26 cellular contexts compared by ENCODE assay signal in the genomic region with DNA sequence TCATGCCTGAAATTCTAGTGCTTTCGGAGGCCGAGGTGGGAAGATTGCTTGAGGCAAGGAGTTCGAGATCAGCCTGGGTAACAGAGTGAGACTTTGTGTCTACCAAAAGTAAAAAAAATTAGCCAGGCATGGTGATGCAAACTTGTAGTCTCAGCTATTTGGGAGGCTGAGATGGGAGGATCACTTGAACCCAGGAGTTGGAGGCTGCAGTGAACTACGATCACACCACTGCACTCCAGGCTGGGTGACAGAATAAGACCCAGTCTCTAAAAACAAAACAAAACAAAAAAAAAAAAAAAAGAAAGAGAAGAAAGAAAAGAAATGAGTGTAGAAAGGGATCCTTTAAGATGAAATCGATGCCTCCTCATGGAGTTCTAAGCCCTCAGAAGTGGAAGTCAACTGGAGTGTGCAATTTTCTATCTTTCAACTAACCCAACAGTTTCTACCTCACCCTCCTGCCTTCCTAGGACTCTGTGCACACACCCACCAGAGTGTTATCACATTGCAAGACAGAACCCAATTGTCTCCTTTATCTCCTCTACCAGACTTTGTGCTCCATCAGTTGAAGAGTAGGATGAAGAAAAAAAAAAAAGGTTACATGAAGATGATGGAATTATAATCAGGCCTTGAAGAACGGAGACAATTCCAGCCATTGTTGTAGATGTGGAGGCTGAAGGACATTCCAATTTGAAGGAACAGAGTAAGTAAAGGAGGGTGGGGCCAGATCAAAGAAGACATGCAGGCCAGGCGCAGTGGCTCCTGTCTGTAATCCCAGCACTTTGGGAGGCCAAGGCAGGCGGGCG. TPM values are rescaled to one million over a fixed set of nuclear protein-coding genes. Genes with fewer than 3 reads are reported as not detected.
DNase-seq lines count a peak whose midpoint lies in the region; ATAC-seq, FAIRE-seq and TF ChIP-seq lines count a peak whose summit lies in the region.
"Had no signal": no experiment of that assay in that cellular context is flagged by ENCODE, and none has a peak within 500 bp of the region (broad histone marks: within the 10 kb centered on the region; RNA-seq: fewer than 3 reads in every experiment).

No MANE protein-coding gene starts in this region.

- POLR2A ChIA-PET in HCT116 (lab: Charles Lee) (no interaction called here), K562 (lab: Yijun Ruan, JAX) (no interaction called here)

- H3K9me2 ChIP-seq in HCT116 (ENCODE audit: insufficient read depth): no peaks in the 10 kb centered on the region

- no peak overlapping the region for H3K4me3 ChIP-seq in HCT116 (replicated peaks in 1 of 2; ENCODE audit: low read depth in 1 of 2, low read length in 2 of 2)
- H3K4me3 ChIP-seq in K562: no peak overlapping the region
- H3K4me3 ChIP-seq in SJCRH30: no peak overlapping the region
- H3K4me3 ChIP-seq: A549; BLaER1 treated with 17β-estradiol and CSF1 and Interleukin-3, amounts not matched to agents 10 nM and 100 nM; Peyer's patch had no signal

- H3K4me1 ChIP-seq in HCT116 (ENCODE audit: control insufficient read depth in 1 of 2, insufficient read depth in 2 of 2, low read length in 2 of 2) (peaks cover 11 to 38% of the 10 kb centered on the region in 2 experiments), K562 (replicated peaks in 1 of 2; ENCODE audit: control insufficient read depth in 2 of 2, insufficient read depth in 2 of 2, low read length in 2 of 2) (peaks cover 24 to 43% of the 10 kb centered on the region in 2 experiments; a peak in 4 of 5 replicates), SJCRH30 (peaks cover 14% of the 10 kb centered on the region)
- H3K4me1 ChIP-seq: Peyer's patch had no signal

- CTCF ChIA-PET in HCT116 (lab: Charles Lee): no interaction called here
- CTCF ChIA-PET in K562 (lab: Yijun Ruan, JAX; ENCODE audit: low intra/inter-chr PET ratio): no interaction called here

- H3K27me3 ChIP-seq in HCT116 (ENCODE audit: insufficient read depth, low read length): no peaks in the 10 kb centered on the region
- no peaks in the 10 kb centered on the region for H3K27me3 ChIP-seq in K562 (ENCODE audit: control insufficient read depth in 2 of 2, insufficient read depth in 2 of 2, low read length in 2 of 2)
- no peaks in the 10 kb centered on the region for H3K27me3 ChIP-seq in SJCRH30
- H3K27me3 ChIP-seq: BLaER1 treated with 17β-estradiol and CSF1 and Interleukin-3, amounts not matched to agents 10 nM and 100 nM; Peyer's patch had no signal

- in situ Hi-C loops in SK-MEL-5 (cut with HindIII; ENCODE audit: low pct_unique_long_range_greater_than_20kb, low sequenced_read_pairs) (no loop called here), K562 (cut with MboI) (no loop called here)

- H3K4me2 ChIP-seq in HCT116 (ENCODE audit: low read length) (no peak overlapping the region), K562 (ENCODE audit: insufficient read depth, low read length) (peak overlapping the region; percentile 53)
- H3K4me2 ChIP-seq: A549; BLaER1 treated with 17β-estradiol and CSF1 and Interleukin-3, amounts not matched to agents 10 nM and 100 nM had no signal

- H3K9ac ChIP-seq in HCT116 (ENCODE audit: low read length) (no peak overlapping the region), K562 (ENCODE audit: insufficient read depth in 1 of 2, low read depth in 2 of 2, low read length in 2 of 2) (peak overlapping the region; percentile 26 to 82; a peak in 2 of 4 replicates)
- H3K9ac ChIP-seq: BLaER1 treated with 17β-estradiol and CSF1 and Interleukin-3, amounts not matched to agents 10 nM and 100 nM had no signal

- peak; percentile 92 for FAIRE-seq in K562 (lab: Jason Lieb, UNC)
- FAIRE-seq: A549, GM12891 had no signal

- H3K9me3 ChIP-seq in HCT116 (ENCODE audit: control insufficient read depth in 1 of 2, insufficient read depth in 1 of 2, low read depth in 1 of 2, low read length in 2 of 2) (no peaks in the 10 kb centered on the region), K562 (replicated peaks; ENCODE audit: control insufficient read depth, insufficient read depth, low read depth, low read length) (no peaks in the 10 kb centered on the region), SJCRH30 (replicated peaks) (no peaks in the 10 kb centered on the region)
- H3K9me3 ChIP-seq: A549; BLaER1 treated with 17β-estradiol and CSF1 and Interleukin-3, amounts not matched to agents 10 nM and 100 nM; Peyer's patch had no signal

- no peaks in the 10 kb centered on the region for H3K79me2 ChIP-seq in HCT116 (ENCODE audit: insufficient read depth, low read length)
- no peaks in the 10 kb centered on the region for H3K79me2 ChIP-seq in K562 (ENCODE audit: control insufficient read depth, insufficient read depth, low read length)

- H3K9me1 ChIP-seq in K562 (ENCODE audit: control insufficient read depth, insufficient read depth, low read length): no peaks in the 10 kb centered on the region

- ATAC-seq in HCT116: no peak
- ATAC-seq in K562: peak; percentile 93
- no peak for ATAC-seq in SK-N-SH treated with all-trans-retinoic acid at 6 μM for 48 hours
- ATAC-seq: A549, T-cell had no signal

- H3K36me3 ChIP-seq in HCT116 (ENCODE audit: control insufficient read depth in 1 of 2, insufficient read depth in 2 of 2, low read length in 2 of 2) (no peaks in the 10 kb centered on the region), K562 (ENCODE audit: control insufficient read depth, insufficient read depth, low read length) (no peaks in the 10 kb centered on the region), SJCRH30 (no peaks in the 10 kb centered on the region)
- H3K36me3 ChIP-seq: BLaER1 treated with 17β-estradiol and CSF1 and Interleukin-3, amounts not matched to agents 10 nM and 100 nM; Peyer's patch had no signal

- H2AFZ ChIP-seq in HCT116 (ENCODE audit: low read depth, low read length, poor library complexity, severe bottlenecking) (peak overlapping the region; percentile 84), K562 (ENCODE audit: low read depth, low read length) (peak overlapping the region; percentile 15)

- RAD21 ChIA-PET in HCT116 (lab: Charles Lee; ENCODE audit: low non-redundant PET in 1 of 2, low total read pairs in 2 of 2, uncharacterized antibody in 2 of 2, unreplicated experiment in 2 of 2): no interaction called here

- H4K20me1 ChIP-seq in HCT116 (ENCODE audit: insufficient read depth) (no peaks in the 10 kb centered on the region), K562 (replicated peaks; ENCODE audit: control insufficient read depth, insufficient read depth, low read length) (no peaks in the 10 kb centered on the region)
- H4K20me1 ChIP-seq: BLaER1 treated with 17β-estradiol and CSF1 and Interleukin-3, amounts not matched to agents 10 nM and 100 nM had no signal

- TF ChIP-seq CTCF in HCT116 (IDR thresholded peaks at IDR 0.05 in 2 of 3, conservative IDR thresholded peaks at IDR 0.05 in 1 of 3; ENCODE audit: borderline replicate concordance in 1 of 3, insufficient read depth in 1 of 3, low read depth in 2 of 3, low read length in 2 of 3) (no peak), K562 (IDR thresholded peaks at IDR 0.05 in 2 of 3, conservative IDR thresholded peaks at IDR 0.05 in 1 of 3; ENCODE audit: insufficient read depth in 2 of 3, low read depth in 1 of 3, low read length in 3 of 3) (no peak)

- TF ChIP-seq POLR2A in HCT116 (IDR thresholded peaks at IDR 0.05; ENCODE audit: borderline replicate concordance, extremely low read depth, insufficient read depth, insufficient read length) (no peak), K562 (conservative IDR thresholded peaks at IDR 0.05) (no peak)

- 39% methylated on average over 9 of the region's 9 CpGs for WGBS in K562 (ENCODE audit: insufficient coverage, low coverage, missing lambda C conversion rate)

- no peak overlapping the region for H3K27ac ChIP-seq in HCT116 (ENCODE audit: low read depth, low read length)
- H3K27ac ChIP-seq in K562 (ENCODE audit: extremely low read depth, low read depth, low read length): peak overlapping the region; percentile 3
- no peak overlapping the region for H3K27ac ChIP-seq in SJCRH30
- H3K27ac ChIP-seq: A549; BLaER1 treated with 17β-estradiol and CSF1 and Interleukin-3, amounts not matched to agents 10 nM and 100 nM; HL-60; Peyer's patch had no signal

- TF ChIP-seq RAD21 in HCT116 (IDR thresholded peaks at IDR 0.05; ENCODE audit: low read depth) (no peak), K562 (CRISPR knock-in tag; conservative IDR thresholded peaks at IDR 0.05 in 1 of 2, IDR thresholded peaks at IDR 0.05 in 1 of 2) (no peak)

- intact Hi-C loops in HCT116 (cut with micrococcal nuclease) (no loop called here), K562 (cut with micrococcal nuclease) (loop anchor here (2.0 kb wide), 1 partner anchor 28 kb away; a partner anchor contains a TSS)

- DNase-seq in HCT116 (ENCODE audit: low read depth, low spot score) (no peak), SK-MEL-5 (ENCODE audit: low read depth, low spot score) (peak; percentile 17), K562 (ENCODE audit: extremely low read depth in 1 of 4, low spot score in 3 of 4) (peak; percentile 60 to 93 (median 78)), globus pallidus (ENCODE audit: low spot score) (no peak), foreskin melanocyte (no peak), SJCRH30 (no peak)
- DNase-seq: AML-193; Calu3; CD4-positive, alpha-beta memory T cell; DMS79 treated with DMSO at 0.1 percent for 48 hours; GF-D8; GOT3; HCEC 1CT; Kasumi-1; NCI-H1105; NCI-H2029; NCI-H446 treated with DMSO at 0.1 percent for 48 hours; NCI-H526 treated with DMSO at 0.1 percent for 48 hours; Peyer's patch; SIG-M5; T-cell had no signal

- TF ChIP-seq EP300 in K562 (IDR thresholded peaks at IDR 0.05; ENCODE audit: low read length): peak; percentile 89

- BruUV-seq in HCT116 (replicated peaks; lab: Mats Ljungman, UMichigan): no TSS peak
- BruUV-seq in K562 (replicated peaks; lab: Mats Ljungman, UMichigan): no TSS peak

RNA-seq across cellular contexts. Expression of a gene that starts 26.9 kb away (rescaled TPM):
- total RNA-seq in HCT116 (2021; ENCODE audit: unreplicated experiment) (6.7 TPM), K562 (2014; rRNA removed) (0.32 and 0.98 TPM in 2 replicates), K562 (2014; rRNA removed; fragmentation: Illumina TruSeq; extraction: Trizol) (0.11 and 0.13 TPM in 2 replicates), K562 (2015; rRNA removed; fragmentation: Illumina TruSeq; extraction: Trizol) (0.15 and 0.22 TPM in 2 replicates), K562 (2021) (0.82 and 0.87 TPM in 2 replicates)
- polyA plus RNA-seq in HCT116 (2012): 4.7 and 5.0 TPM in 2 replicates
- 0.53 and 0.61 TPM in 2 replicates for total RNA-seq in SK-MEL-5 (2014; rRNA removed; shearing (Covaris generic))
- polyA plus RNA-seq in SK-MEL-5 (2015; cell fraction: cytosol; rRNA removed): 0.63 and 0.71 TPM in 2 replicates
- 1.2 and 2.2 TPM in 2 replicates for polyA plus RNA-seq in SK-MEL-5 (2015; cell fraction: nucleus; rRNA removed)
- 0.53 and 1.0 TPM in 2 replicates for total RNA-seq in K562 (2011; cell fraction: chromatin; rRNA removed; ENCODE audit: low replicate concordance)
- total RNA-seq in K562 (2011; cell fraction: nucleolus; rRNA removed): 0.67 and 0.79 TPM in 2 replicates
- total RNA-seq in K562 (2011; cell fraction: nucleoplasm; rRNA removed): 0.23 and 0.59 TPM in 2 replicates
- polyA plus RNA-seq in K562 (2011; rRNA removed) (0.09 and 0.13 TPM in 2 replicates), K562 (2014; fragmentation: Illumina TruSeq; extraction: Trizol) (0.13 and 0.17 TPM in 2 replicates), K562 (2014; fragmentation: Nextera tagmentation; extraction: Ambion mirVana) (not detected), K562 (2014; rRNA removed) (0.88 and 1.0 TPM in 2 replicates)
- polyA plus RNA-seq in K562 (2011; cell fraction: cytosol; rRNA removed): 0.15 and 1.4 TPM in 2 replicates
- polyA plus RNA-seq in K562 (2011; cell fraction: nucleus; rRNA removed): 0.34 and 1.7 TPM in 2 replicates
- 0.35 and 0.65 TPM in 2 replicates for polyA plus RNA-seq in K562 (2012)
- polyA minus RNA-seq in K562 (2011; rRNA and poly(A)+ RNA removed): 0.11 TPM in 1 of 2 replicates, not detected in the other
- polyA minus RNA-seq in K562 (2011; cell fraction: cytosol; rRNA and poly(A)+ RNA removed): not detected in 2 replicates
- 0.22 and 0.40 TPM in 2 replicates for polyA minus RNA-seq in K562 (2011; cell fraction: nucleus; rRNA and poly(A)+ RNA removed)
- total RNA-seq in SJCRH30 (2014; rRNA removed; shearing (Covaris generic)): 0.49 and 0.56 TPM in 2 replicates
- polyA plus RNA-seq: CD4-positive, alpha-beta memory T cell had no signal

RNA-seq across cellular contexts. Expression of a gene that starts 28.4 kb away (rescaled TPM):
- total RNA-seq in HCT116 (2021; ENCODE audit: unreplicated experiment): 14.0 TPM
- polyA plus RNA-seq in HCT116 (2012): 7.8 and 9.2 TPM in 2 replicates
- total RNA-seq in SK-MEL-5 (2014; rRNA removed; shearing (Covaris generic)): 16.4 and 18.1 TPM in 2 replicates
- polyA plus RNA-seq in SK-MEL-5 (2015; cell fraction: cytosol; rRNA removed): 21.0 and 28.9 TPM in 2 replicates
- 24.3 and 26.1 TPM in 2 replicates for polyA plus RNA-seq in SK-MEL-5 (2015; cell fraction: nucleus; rRNA removed)
- total RNA-seq in K562 (2011; cell fraction: chromatin; rRNA removed; ENCODE audit: low replicate concordance): 25.6 and 42.2 TPM in 2 replicates
- total RNA-seq in K562 (2011; cell fraction: nucleolus; rRNA removed): 22.7 and 25.7 TPM in 2 replicates
- total RNA-seq in K562 (2011; cell fraction: nucleoplasm; rRNA removed): 28.4 and 39.7 TPM in 2 replicates
- total RNA-seq in K562 (2014; rRNA removed): 11.7 and 20.2 TPM in 2 replicates
- 3.6 and 4.3 TPM in 2 replicates for total RNA-seq in K562 (2014; rRNA removed; fragmentation: Illumina TruSeq; extraction: Trizol)
- total RNA-seq in K562 (2015; rRNA removed; fragmentation: Illumina TruSeq; extraction: Trizol): 7.8 and 9.3 TPM in 2 replicates
- total RNA-seq in K562 (2021): 23.1 and 23.4 TPM in 2 replicates
- 4.6 and 5.2 TPM in 2 replicates for polyA plus RNA-seq in K562 (2011; rRNA removed)
- 3.8 and 25.5 TPM in 2 replicates for polyA plus RNA-seq in K562 (2011; cell fraction: cytosol; rRNA removed)
- polyA plus RNA-seq in K562 (2011; cell fraction: nucleus; rRNA removed): 12.0 and 33.1 TPM in 2 replicates
- polyA plus RNA-seq in K562 (2012): 9.7 and 18.9 TPM in 2 replicates
- polyA plus RNA-seq in K562 (2014; fragmentation: Illumina TruSeq; extraction: Trizol): 6.5 and 9.6 TPM in 2 replicates
- under 1 TPM; 0.31 to 0.32 TPM for polyA plus RNA-seq in K562 (2014; fragmentation: Nextera tagmentation; extraction: Ambion mirVana)
- 10.0 and 16.8 TPM in 2 replicates for polyA plus RNA-seq in K562 (2014; rRNA removed)
- polyA minus RNA-seq in K562 (2011; rRNA and poly(A)+ RNA removed): 3.7 and 4.3 TPM in 2 replicates
- polyA minus RNA-seq in K562 (2011; cell fraction: cytosol; rRNA and poly(A)+ RNA removed): 3.9 and 8.0 TPM in 2 replicates
- polyA minus RNA-seq in K562 (2011; cell fraction: nucleus; rRNA and poly(A)+ RNA removed): 10.2 and 12.1 TPM in 2 replicates
- 7.2 and 9.0 TPM in 2 replicates for total RNA-seq in SJCRH30 (2014; rRNA removed; shearing (Covaris generic))

RNA-seq across cellular contexts. Expression of a gene that starts 31.6 kb away (rescaled TPM):
- total RNA-seq in HCT116 (2021; ENCODE audit: unreplicated experiment): 36.9 TPM
- 24.9 and 27.4 TPM in 2 replicates for polyA plus RNA-seq in HCT116 (2012)
- 64.3 and 67.0 TPM in 2 replicates for total RNA-seq in SK-MEL-5 (2014; rRNA removed; shearing (Covaris generic))
- polyA plus RNA-seq in SK-MEL-5 (2015; cell fraction: cytosol; rRNA removed): 84.4 and 98.4 TPM in 2 replicates
- polyA plus RNA-seq in SK-MEL-5 (2015; cell fraction: nucleus; rRNA removed): 54.6 and 55.6 TPM in 2 replicates
- total RNA-seq in K562 (2011; cell fraction: chromatin; rRNA removed; ENCODE audit: low replicate concordance): 30.5 and 88.7 TPM in 2 replicates
- 56.8 and 60.5 TPM in 2 replicates for total RNA-seq in K562 (2011; cell fraction: nucleolus; rRNA removed)
- total RNA-seq in K562 (2011; cell fraction: nucleoplasm; rRNA removed): 38.6 and 57.1 TPM in 2 replicates
- 77.6 and 102 TPM in 2 replicates for total RNA-seq in K562 (2014; rRNA removed)
- total RNA-seq in K562 (2014; rRNA removed; fragmentation: Illumina TruSeq; extraction: Trizol): 10.1 and 13.1 TPM in 2 replicates
- total RNA-seq in K562 (2015; rRNA removed; fragmentation: Illumina TruSeq; extraction: Trizol): 31.3 and 33.9 TPM in 2 replicates
- 102 and 107 TPM in 2 replicates for total RNA-seq in K562 (2021)
- polyA plus RNA-seq in K562 (2011; rRNA removed): 14.2 and 18.8 TPM in 2 replicates
- polyA plus RNA-seq in K562 (2011; cell fraction: cytosol; rRNA removed): 13.0 and 47.0 TPM in 2 replicates
- polyA plus RNA-seq in K562 (2011; cell fraction: nucleus; rRNA removed): 22.1 and 53.6 TPM in 2 replicates
- polyA plus RNA-seq in K562 (2012): 64.9 and 107 TPM in 2 replicates
- 28.7 and 51.7 TPM in 2 replicates for polyA plus RNA-seq in K562 (2014; fragmentation: Illumina TruSeq; extraction: Trizol)
- under 1 TPM; 0.37 to 0.92 TPM for polyA plus RNA-seq in K562 (2014; fragmentation: Nextera tagmentation; extraction: Ambion mirVana)
- 57.9 and 61.0 TPM in 2 replicates for polyA plus RNA-seq in K562 (2014; rRNA removed)
- 5.5 and 9.6 TPM in 2 replicates for polyA minus RNA-seq in K562 (2011; rRNA and poly(A)+ RNA removed)
- 24.5 and 26.5 TPM in 2 replicates for polyA minus RNA-seq in K562 (2011; cell fraction: cytosol; rRNA and poly(A)+ RNA removed)
- polyA minus RNA-seq in K562 (2011; cell fraction: nucleus; rRNA and poly(A)+ RNA removed): 10.0 and 13.5 TPM in 2 replicates
- 13.7 and 14.7 TPM in 2 replicates for total RNA-seq in SJCRH30 (2014; rRNA removed; shearing (Covaris generic))

RNA-seq across cellular contexts. Expression of a gene that starts 46.6 kb away (rescaled TPM):
- total RNA-seq in HCT116 (2021; ENCODE audit: unreplicated experiment) (1.7 TPM), K562 (2014; rRNA removed) (0.14 and 0.29 TPM in 2 replicates), K562 (2014; rRNA removed; fragmentation: Illumina TruSeq; extraction: Trizol) (not detected in 2 replicates), K562 (2015; rRNA removed; fragmentation: Illumina TruSeq; extraction: Trizol) (0.29 and 0.41 TPM in 2 replicates), K562 (2021) (0.55 and 1.2 TPM in 2 replicates)
- 1.1 TPM in 2 replicates for polyA plus RNA-seq in HCT116 (2012)
- total RNA-seq in SK-MEL-5 (2014; rRNA removed; shearing (Covaris generic)): not detected in 2 replicates
- not detected in 2 replicates for polyA plus RNA-seq in SK-MEL-5 (2015; cell fraction: cytosol; rRNA removed)
- polyA plus RNA-seq in SK-MEL-5 (2015; cell fraction: nucleus; rRNA removed): 0.67 TPM in 1 of 2 replicates, not detected in the other
- 3.4 and 9.9 TPM in 2 replicates for total RNA-seq in K562 (2011; cell fraction: chromatin; rRNA removed; ENCODE audit: low replicate concordance)
- total RNA-seq in K562 (2011; cell fraction: nucleolus; rRNA removed): 1.8 and 4.7 TPM in 2 replicates
- 2.4 and 3.8 TPM in 2 replicates for total RNA-seq in K562 (2011; cell fraction: nucleoplasm; rRNA removed)
- polyA plus RNA-seq in K562 (2011; rRNA removed) (0.18 and 0.20 TPM in 2 replicates), K562 (2014; fragmentation: Illumina TruSeq; extraction: Trizol) (0.13 and 0.24 TPM in 2 replicates), K562 (2014; fragmentation: Nextera tagmentation; extraction: Ambion mirVana) (under 1 TPM; 0.07 to 0.11 TPM), K562 (2014; rRNA removed) (0.12 and 0.15 TPM in 2 replicates)
- 0.40 and 0.56 TPM in 2 replicates for polyA plus RNA-seq in K562 (2011; cell fraction: cytosol; rRNA removed)
- 1.0 and 2.9 TPM in 2 replicates for polyA plus RNA-seq in K562 (2011; cell fraction: nucleus; rRNA removed)
- 0.47 and 2.1 TPM in 2 replicates for polyA plus RNA-seq in K562 (2012)
- not detected in 2 replicates for polyA minus RNA-seq in K562 (2011; rRNA and poly(A)+ RNA removed)
- not detected in 2 replicates for polyA minus RNA-seq in K562 (2011; cell fraction: cytosol; rRNA and poly(A)+ RNA removed)
- not detected in 2 replicates for polyA minus RNA-seq in K562 (2011; cell fraction: nucleus; rRNA and poly(A)+ RNA removed)
- total RNA-seq in SJCRH30 (2014; rRNA removed; shearing (Covaris generic)): not detected in 2 replicates
- total RNA-seq: Peyer's patch had no signal

Comparison
In these comparisons a context has a peak if more than half of its experiments do, and no peak if none do; other contexts are left out.
1. DNase-seq: peak in SK-MEL-5 (single experiment) and K562 (4 of 4); none in HCT116 (single experiment), globus pallidus (single experiment), foreskin melanocyte (single experiment) and SJCRH30 (0 of 2).